Comparison of ENCODE assay signal across 1 cellular context in the genomic region with DNA sequence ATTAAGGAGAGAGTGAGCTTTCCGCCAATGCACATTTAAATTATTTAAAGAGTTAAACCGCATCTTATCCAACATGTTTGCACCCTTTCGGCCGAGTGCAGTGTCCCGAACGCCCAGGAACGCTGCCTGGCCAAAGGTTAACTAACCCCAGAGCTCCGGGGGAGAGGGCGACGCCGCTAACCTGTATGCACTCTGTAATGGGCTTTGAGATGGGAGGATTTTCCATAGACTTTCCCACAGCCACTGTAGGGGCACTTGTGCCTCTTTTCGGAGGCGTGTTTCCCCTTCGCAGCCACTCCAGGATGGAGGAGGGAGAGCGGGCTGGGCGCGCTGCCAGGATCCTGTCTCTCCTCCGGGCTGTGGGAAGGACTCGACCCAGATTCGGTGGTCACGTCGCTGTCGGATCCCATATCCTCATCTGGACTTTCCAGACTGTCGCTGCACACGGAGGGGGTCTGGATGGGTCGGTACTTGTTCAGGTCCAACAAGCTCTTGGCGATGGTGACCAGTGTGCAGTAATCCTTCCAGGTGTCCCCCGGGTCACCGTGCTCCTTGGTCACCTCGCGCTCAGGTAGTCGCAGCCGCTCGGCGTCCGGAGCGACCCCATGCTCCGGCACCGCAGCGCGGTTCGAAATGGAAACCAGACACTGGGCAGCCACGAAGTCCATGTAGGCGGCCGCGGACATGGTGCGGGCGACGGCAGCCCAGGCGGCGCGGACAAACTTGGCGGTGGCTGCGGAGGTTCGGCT.
TF ChIP-seq lines count a peak whose summit lies in the region.

No MANE protein-coding gene starts in this region.

TF ChIP-seq in HepG2, 621 proteins besides CTCF, POLR2A, EP300 and RAD21 (continued from another document and continues in another):
- TF ChIP-seq, protein P1, sequence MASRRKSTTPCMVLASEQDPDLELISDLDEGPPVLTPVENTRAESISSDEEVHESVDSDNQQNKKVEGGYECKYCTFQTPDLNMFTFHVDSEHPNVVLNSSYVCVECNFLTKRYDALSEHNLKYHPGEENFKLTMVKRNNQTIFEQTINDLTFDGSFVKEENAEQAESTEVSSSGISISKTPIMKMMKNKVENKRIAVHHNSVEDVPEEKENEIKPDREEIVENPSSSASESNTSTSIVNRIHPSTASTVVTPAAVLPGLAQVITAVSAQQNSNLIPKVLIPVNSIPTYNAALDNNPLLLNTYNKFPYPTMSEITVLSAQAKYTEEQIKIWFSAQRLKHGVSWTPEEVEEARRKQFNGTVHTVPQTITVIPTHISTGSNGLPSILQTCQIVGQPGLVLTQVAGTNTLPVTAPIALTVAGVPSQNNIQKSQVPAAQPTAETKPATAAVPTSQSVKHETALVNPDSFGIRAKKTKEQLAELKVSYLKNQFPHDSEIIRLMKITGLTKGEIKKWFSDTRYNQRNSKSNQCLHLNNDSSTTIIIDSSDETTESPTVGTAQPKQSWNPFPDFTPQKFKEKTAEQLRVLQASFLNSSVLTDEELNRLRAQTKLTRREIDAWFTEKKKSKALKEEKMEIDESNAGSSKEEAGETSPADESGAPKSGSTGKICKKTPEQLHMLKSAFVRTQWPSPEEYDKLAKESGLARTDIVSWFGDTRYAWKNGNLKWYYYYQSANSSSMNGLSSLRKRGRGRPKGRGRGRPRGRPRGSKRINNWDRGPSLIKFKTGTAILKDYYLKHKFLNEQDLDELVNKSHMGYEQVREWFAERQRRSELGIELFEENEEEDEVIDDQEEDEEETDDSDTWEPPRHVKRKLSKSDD (CRISPR knock-in tag; IDR thresholded peaks at IDR 0.05; ENCODE audit: low read depth) = no peak
- TF ChIP-seq, protein P2, sequence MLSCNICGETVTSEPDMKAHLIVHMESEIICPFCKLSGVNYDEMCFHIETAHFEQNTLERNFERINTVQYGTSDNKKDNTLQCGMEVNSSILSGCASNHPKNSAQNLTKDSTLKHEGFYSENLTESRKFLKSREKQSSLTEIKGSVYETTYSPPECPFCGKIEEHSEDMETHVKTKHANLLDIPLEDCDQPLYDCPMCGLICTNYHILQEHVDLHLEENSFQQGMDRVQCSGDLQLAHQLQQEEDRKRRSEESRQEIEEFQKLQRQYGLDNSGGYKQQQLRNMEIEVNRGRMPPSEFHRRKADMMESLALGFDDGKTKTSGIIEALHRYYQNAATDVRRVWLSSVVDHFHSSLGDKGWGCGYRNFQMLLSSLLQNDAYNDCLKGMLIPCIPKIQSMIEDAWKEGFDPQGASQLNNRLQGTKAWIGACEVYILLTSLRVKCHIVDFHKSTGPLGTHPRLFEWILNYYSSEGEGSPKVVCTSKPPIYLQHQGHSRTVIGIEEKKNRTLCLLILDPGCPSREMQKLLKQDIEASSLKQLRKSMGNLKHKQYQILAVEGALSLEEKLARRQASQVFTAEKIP (CRISPR knock-in tag; IDR thresholded peaks at IDR 0.05; ENCODE audit: borderline replicate concordance) = no peak
- TF ChIP-seq, protein P3, sequence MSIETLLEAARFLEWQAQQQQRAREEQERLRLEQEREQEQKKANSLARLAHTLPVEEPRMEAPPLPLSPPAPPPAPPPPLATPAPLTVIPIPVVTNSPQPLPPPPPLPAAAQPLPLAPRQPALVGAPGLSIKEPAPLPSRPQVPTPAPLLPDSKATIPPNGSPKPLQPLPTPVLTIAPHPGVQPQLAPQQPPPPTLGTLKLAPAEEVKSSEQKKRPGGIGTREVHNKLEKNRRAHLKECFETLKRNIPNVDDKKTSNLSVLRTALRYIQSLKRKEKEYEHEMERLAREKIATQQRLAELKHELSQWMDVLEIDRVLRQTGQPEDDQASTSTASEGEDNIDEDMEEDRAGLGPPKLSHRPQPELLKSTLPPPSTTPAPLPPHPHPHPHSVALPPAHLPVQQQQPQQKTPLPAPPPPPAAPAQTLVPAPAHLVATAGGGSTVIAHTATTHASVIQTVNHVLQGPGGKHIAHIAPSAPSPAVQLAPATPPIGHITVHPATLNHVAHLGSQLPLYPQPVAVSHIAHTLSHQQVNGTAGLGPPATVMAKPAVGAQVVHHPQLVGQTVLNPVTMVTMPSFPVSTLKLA (IDR thresholded peaks at IDR 0.05) = no peak
- TF ChIP-seq KLF16 (CRISPR knock-in tag; IDR thresholded peaks at IDR 0.05) (no peak), DMAP1 (CRISPR knock-in tag; IDR thresholded peaks at IDR 0.05) (0 out of 2 replicates have a peak, but pooled peaks have one; percentile 14), ZBTB1 (CRISPR knock-in tag; IDR thresholded peaks at IDR 0.05; ENCODE audit: borderline replicate concordance) (no peak), BCL6 (CRISPR knock-in tag; IDR thresholded peaks at IDR 0.05) (no peak), KAT8 (CRISPR knock-in tag; IDR thresholded peaks at IDR 0.05) (no peak), ZNF879 (CRISPR knock-in tag; IDR thresholded peaks at IDR 0.05) (no peak), FOXP1 (IDR thresholded peaks at IDR 0.05) (no peak), FOXP1 (CRISPR knock-in tag; IDR thresholded peaks at IDR 0.05) (no peak), ZNF121 (CRISPR knock-in tag; IDR thresholded peaks at IDR 0.05) (no peak), ZNF205 (CRISPR knock-in tag; IDR thresholded peaks at IDR 0.05) (no peak), SYNCRIP (IDR thresholded peaks at IDR 0.05; ENCODE audit: insufficient read depth, low read depth, low read length) (no peak), FLYWCH1 (CRISPR knock-in tag; IDR thresholded peaks at IDR 0.05) (no peak), POLR2AphosphoS5 (IDR thresholded peaks at IDR 0.05; ENCODE audit: low read depth, low read length) (no peak; the same call in 1 of the 2 replicates), ZNF772 (CRISPR knock-in tag; IDR thresholded peaks at IDR 0.05) (no peak; the same call in 1 of the 2 replicates), RBM22 (optimal IDR thresholded peaks at IDR 0.05; ENCODE audit: low read length) (no peak), TAF15 (IDR thresholded peaks at IDR 0.05; ENCODE audit: low read depth, low read length, poor library complexity, severe bottlenecking) (no peak), DNMT1 (CRISPR knock-in tag; IDR thresholded peaks at IDR 0.05) (no peak), TSC22D2 (CRISPR knock-in tag; IDR thresholded peaks at IDR 0.05; ENCODE audit: borderline replicate concordance) (no peak), ISX (CRISPR knock-in tag; conservative IDR thresholded peaks at IDR 0.05) (no peak), SRSF9 (IDR thresholded peaks at IDR 0.05; ENCODE audit: borderline replicate concordance, insufficient read depth, low read depth, low read length, poor library complexity, severe bottlenecking) (no peak), ZNF75D (CRISPR knock-in tag; IDR thresholded peaks at IDR 0.05; ENCODE audit: borderline replicate concordance) (no peak), TCF12 (IDR thresholded peaks at IDR 0.05) (no peak), TCF12 (CRISPR knock-in tag; IDR thresholded peaks at IDR 0.05) (peak; percentile 50; the same call in 1 of the 2 replicates), ZNF660 (CRISPR knock-in tag; IDR thresholded peaks at IDR 0.05; ENCODE audit: borderline replicate concordance, low read depth) (no peak), ZNF7 (CRISPR knock-in tag; IDR thresholded peaks at IDR 0.05) (no peak), KAT7 (CRISPR knock-in tag; IDR thresholded peaks at IDR 0.05; ENCODE audit: borderline replicate concordance) (no peak), ZFP62 (CRISPR knock-in tag; IDR thresholded peaks at IDR 0.05) (no peak)
- TF ChIP-seq, protein P4, sequence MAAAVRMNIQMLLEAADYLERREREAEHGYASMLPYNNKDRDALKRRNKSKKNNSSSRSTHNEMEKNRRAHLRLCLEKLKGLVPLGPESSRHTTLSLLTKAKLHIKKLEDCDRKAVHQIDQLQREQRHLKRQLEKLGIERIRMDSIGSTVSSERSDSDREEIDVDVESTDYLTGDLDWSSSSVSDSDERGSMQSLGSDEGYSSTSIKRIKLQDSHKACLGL (CRISPR knock-in tag; IDR thresholded peaks at IDR 0.05) = 0 out of 2 replicates have a peak, but pooled peaks have one; percentile 22
- TF ChIP-seq, protein P5, sequence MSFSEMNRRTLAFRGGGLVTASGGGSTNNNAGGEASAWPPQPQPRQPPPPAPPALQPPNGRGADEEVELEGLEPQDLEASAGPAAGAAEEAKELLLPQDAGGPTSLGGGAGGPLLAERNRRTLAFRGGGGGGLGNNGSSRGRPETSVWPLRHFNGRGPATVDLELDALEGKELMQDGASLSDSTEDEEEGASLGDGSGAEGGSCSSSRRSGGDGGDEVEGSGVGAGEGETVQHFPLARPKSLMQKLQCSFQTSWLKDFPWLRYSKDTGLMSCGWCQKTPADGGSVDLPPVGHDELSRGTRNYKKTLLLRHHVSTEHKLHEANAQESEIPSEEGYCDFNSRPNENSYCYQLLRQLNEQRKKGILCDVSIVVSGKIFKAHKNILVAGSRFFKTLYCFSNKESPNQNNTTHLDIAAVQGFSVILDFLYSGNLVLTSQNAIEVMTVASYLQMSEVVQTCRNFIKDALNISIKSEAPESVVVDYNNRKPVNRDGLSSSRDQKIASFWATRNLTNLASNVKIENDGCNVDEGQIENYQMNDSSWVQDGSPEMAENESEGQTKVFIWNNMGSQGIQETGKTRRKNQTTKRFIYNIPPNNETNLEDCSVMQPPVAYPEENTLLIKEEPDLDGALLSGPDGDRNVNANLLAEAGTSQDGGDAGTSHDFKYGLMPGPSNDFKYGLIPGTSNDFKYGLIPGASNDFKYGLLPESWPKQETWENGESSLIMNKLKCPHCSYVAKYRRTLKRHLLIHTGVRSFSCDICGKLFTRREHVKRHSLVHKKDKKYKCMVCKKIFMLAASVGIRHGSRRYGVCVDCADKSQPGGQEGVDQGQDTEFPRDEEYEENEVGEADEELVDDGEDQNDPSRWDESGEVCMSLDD (CRISPR knock-in tag; IDR thresholded peaks at IDR 0.05; ENCODE audit: borderline replicate concordance) = no peak
- TF ChIP-seq, protein P6, sequence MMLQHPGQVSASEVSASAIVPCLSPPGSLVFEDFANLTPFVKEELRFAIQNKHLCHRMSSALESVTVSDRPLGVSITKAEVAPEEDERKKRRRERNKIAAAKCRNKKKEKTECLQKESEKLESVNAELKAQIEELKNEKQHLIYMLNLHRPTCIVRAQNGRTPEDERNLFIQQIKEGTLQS (CRISPR knock-in tag; IDR thresholded peaks at IDR 0.05) = no peak
- TF ChIP-seq, protein P7, sequence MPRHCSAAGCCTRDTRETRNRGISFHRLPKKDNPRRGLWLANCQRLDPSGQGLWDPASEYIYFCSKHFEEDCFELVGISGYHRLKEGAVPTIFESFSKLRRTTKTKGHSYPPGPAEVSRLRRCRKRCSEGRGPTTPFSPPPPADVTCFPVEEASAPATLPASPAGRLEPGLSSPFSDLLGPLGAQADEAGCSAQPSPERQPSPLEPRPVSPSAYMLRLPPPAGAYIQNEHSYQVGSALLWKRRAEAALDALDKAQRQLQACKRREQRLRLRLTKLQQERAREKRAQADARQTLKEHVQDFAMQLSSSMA (CRISPR knock-in tag; IDR thresholded peaks at IDR 0.05) = no peak
- TF ChIP-seq, protein P8, sequence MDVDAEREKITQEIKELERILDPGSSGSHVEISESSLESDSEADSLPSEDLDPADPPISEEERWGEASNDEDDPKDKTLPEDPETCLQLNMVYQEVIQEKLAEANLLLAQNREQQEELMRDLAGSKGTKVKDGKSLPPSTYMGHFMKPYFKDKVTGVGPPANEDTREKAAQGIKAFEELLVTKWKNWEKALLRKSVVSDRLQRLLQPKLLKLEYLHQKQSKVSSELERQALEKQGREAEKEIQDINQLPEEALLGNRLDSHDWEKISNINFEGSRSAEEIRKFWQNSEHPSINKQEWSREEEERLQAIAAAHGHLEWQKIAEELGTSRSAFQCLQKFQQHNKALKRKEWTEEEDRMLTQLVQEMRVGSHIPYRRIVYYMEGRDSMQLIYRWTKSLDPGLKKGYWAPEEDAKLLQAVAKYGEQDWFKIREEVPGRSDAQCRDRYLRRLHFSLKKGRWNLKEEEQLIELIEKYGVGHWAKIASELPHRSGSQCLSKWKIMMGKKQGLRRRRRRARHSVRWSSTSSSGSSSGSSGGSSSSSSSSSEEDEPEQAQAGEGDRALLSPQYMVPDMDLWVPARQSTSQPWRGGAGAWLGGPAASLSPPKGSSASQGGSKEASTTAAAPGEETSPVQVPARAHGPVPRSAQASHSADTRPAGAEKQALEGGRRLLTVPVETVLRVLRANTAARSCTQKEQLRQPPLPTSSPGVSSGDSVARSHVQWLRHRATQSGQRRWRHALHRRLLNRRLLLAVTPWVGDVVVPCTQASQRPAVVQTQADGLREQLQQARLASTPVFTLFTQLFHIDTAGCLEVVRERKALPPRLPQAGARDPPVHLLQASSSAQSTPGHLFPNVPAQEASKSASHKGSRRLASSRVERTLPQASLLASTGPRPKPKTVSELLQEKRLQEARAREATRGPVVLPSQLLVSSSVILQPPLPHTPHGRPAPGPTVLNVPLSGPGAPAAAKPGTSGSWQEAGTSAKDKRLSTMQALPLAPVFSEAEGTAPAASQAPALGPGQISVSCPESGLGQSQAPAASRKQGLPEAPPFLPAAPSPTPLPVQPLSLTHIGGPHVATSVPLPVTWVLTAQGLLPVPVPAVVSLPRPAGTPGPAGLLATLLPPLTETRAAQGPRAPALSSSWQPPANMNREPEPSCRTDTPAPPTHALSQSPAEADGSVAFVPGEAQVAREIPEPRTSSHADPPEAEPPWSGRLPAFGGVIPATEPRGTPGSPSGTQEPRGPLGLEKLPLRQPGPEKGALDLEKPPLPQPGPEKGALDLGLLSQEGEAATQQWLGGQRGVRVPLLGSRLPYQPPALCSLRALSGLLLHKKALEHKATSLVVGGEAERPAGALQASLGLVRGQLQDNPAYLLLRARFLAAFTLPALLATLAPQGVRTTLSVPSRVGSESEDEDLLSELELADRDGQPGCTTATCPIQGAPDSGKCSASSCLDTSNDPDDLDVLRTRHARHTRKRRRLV (CRISPR knock-in tag; IDR thresholded peaks at IDR 0.05) = no peak
